Comparison of ENCODE assay signal across 17 cellular contexts in the genomic region with DNA sequence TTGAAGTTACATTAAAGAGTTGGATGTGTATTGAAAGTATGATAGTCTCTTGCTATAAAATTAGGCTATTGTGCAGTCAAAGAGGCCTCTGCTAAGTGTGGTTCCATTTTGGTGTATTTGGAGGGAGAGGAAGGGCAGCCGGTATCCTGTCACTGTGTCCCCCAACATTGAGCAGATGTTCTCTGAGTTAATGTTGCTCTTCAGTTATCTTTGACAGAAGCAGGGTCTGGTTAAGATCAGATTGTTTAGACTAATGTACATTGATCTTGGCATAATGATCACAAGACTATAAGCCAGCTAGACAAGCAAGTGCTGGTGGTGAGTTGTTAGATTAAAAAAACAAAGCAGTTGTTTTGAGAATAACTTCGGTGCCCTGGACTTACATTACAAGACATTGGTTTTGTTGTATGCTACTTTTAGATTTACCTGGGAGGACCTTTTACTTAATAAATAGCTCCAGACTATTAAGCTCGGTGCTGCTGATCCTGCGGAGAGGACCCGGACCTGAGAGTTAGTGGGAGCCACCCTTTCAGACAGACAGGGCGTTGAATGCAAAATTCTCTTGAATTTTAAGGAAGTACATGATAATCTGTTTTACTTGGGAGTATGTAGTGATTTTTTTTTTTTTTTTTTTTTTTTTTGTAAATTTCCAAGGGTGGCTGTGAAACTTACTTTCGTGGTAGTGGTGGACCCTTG.
DNase-seq lines count a peak whose midpoint lies in the region; ATAC-seq, FAIRE-seq and TF ChIP-seq lines count a peak whose summit lies in the region.
"Had no signal": no experiment of that assay in that cellular context is flagged by ENCODE, and none has a peak within 500 bp of the region (broad histone marks: within the 10 kb centered on the region; RNA-seq: fewer than 3 reads in every experiment).

No MANE protein-coding gene starts in this region.

- H3K4me1 ChIP-seq in HEK293 (ENCODE audit: control insufficient read depth, insufficient read depth, low read length): peaks cover 33% of the 10 kb centered on the region

- peaks cover 11% of the 10 kb centered on the region for H3K36me3 Mint-ChIP-seq in activated CD4-positive, alpha-beta T cell treated with anti-CD3 and anti-CD28 coated beads for 36 hours (ENCODE audit: low read depth)
- H3K36me3 Mint-ChIP-seq in activated B cell treated with CpG ODN at 0.5 μM for 24 hours (ENCODE audit: low read depth) (peaks cover 1% of the 10 kb centered on the region), naive B cell (no peaks in the 10 kb centered on the region)

- H3K4me1 Mint-ChIP-seq in activated CD4-positive, alpha-beta T cell treated with anti-CD3 and anti-CD28 coated beads for 36 hours: peaks cover 86% of the 10 kb centered on the region
- H3K4me1 Mint-ChIP-seq in activated B cell treated with CpG ODN at 0.5 μM for 24 hours: peaks cover 79% of the 10 kb centered on the region
- peaks cover 66 to 90% (median 82%) of the 10 kb centered on the region in 3 donors for H3K4me1 Mint-ChIP-seq in naive B cell

- intact Hi-C loops in activated CD4-positive, alpha-beta T cell treated with anti-CD3 and anti-CD28 coated beads for 36 hours (cut with DNase I, micrococcal nuclease): no loop called here
- intact Hi-C loops in activated B cell treated with CpG ODN at 0.5 μM for 24 hours (cut with micrococcal nuclease): loop anchor here (5.0 kb wide), 1 partner anchor 44 kb away; no protein-coding TSS in a partner anchor

- H3K9me3 Mint-ChIP-seq in activated CD4-positive, alpha-beta T cell treated with anti-CD3 and anti-CD28 coated beads for 36 hours (ENCODE audit: low read depth): no peaks in the 10 kb centered on the region
- no peaks in the 10 kb centered on the region for H3K9me3 Mint-ChIP-seq in activated B cell treated with CpG ODN at 0.5 μM for 24 hours
- H3K9me3 Mint-ChIP-seq in naive B cell: no peaks in the 10 kb centered on the region

- no peaks in the 10 kb centered on the region for H3K27me3 ChIP-seq in MG63

- peak overlapping the region; percentile 18 for H3K4me3 Mint-ChIP-seq in activated CD4-positive, alpha-beta T cell treated with anti-CD3 and anti-CD28 coated beads for 36 hours
- H3K4me3 Mint-ChIP-seq in activated B cell treated with CpG ODN at 0.5 μM for 24 hours (no peak overlapping the region), naive B cell (peak overlapping the region in 7 of 8 donors; percentile 4 to 71 (median 47))

- in situ Hi-C loops in G401 (cut with HindIII; ENCODE audit: low sequenced_read_pairs): no loop called here

- no peak overlapping the region for H3K27ac ChIP-seq in HEK293 (ENCODE audit: extremely low read depth, low read depth, low read length)
- H3K27ac ChIP-seq: A549 had no signal

- no peak for ATAC-seq in activated CD4-positive, alpha-beta T cell treated with anti-CD3 and anti-CD28 coated beads for 36 hours
- ATAC-seq in activated B cell treated with CpG ODN at 0.5 μM for 24 hours (ENCODE audit: low read depth) (no peak), naive B cell (ENCODE audit: low read depth in 2 of 2) (peak in 1 of 2 donors; percentile 22)
- ATAC-seq: A549, HCT116 had no signal

- CTCF ChIA-PET in activated CD4-positive, alpha-beta T cell treated with anti-CD3 and anti-CD28 coated beads for 36 hours (lab: Charles Lee): interaction anchor here (0.7 to 2.4 kb wide), 5 partner anchors 16 to 1424 kb away, joined by 3 to 8 read pairs (median 3); no protein-coding TSS in a partner anchor
- CTCF ChIA-PET in HEK293 (lab: Yijun Ruan, JAX) (interaction anchor here (2.0 kb wide), 1 partner anchor 17 kb away, joined by 5 read pairs; no protein-coding TSS in a partner anchor), activated B cell treated with CpG ODN at 0.5 μM for 24 hours (lab: Charles Lee) (interaction anchor here (0.9 kb wide), 1 partner anchor 1271 kb away, joined by 3 read pairs; no protein-coding TSS in a partner anchor)

- H3K9me3 ChIP-seq in HEK293 (ENCODE audit: control insufficient read depth, insufficient read depth, low read depth, low read length) (no peaks in the 10 kb centered on the region), MG63 (no peaks in the 10 kb centered on the region)
- H3K9me3 ChIP-seq: A549 had no signal

- TF ChIP-seq CTCF in HEK293 (tag by site-specific recombination; IDR thresholded peaks at IDR 0.05) (no peak), activated B cell treated with CpG ODN at 0.5 μM for 24 hours (IDR thresholded peaks at IDR 0.05) (no peak)

- POLR2A ChIA-PET in activated CD4-positive, alpha-beta T cell treated with anti-CD3 and anti-CD28 coated beads for 36 hours (lab: Charles Lee): no interaction called here
- POLR2A ChIA-PET in HEK293 (lab: Yijun Ruan, JAX): no interaction called here
- POLR2A ChIA-PET in activated B cell treated with CpG ODN at 0.5 μM for 24 hours (lab: Charles Lee): interaction anchor here (0.6 to 2.0 kb wide), 2 partner anchors 12 to 61 kb away, joined by 4 to 7 read pairs; no protein-coding TSS in a partner anchor

- H3K27me3 Mint-ChIP-seq in activated CD4-positive, alpha-beta T cell treated with anti-CD3 and anti-CD28 coated beads for 36 hours: no peaks in the 10 kb centered on the region
- H3K27me3 Mint-ChIP-seq in activated B cell treated with CpG ODN at 0.5 μM for 24 hours (no peaks in the 10 kb centered on the region), naive B cell (no peaks in the 10 kb centered on the region)

- no peaks in the 10 kb centered on the region for H3K36me3 ChIP-seq in HEK293 (ENCODE audit: control insufficient read depth in 2 of 2, insufficient read depth in 1 of 2, low read length in 2 of 2)
- H3K36me3 ChIP-seq in MG63: no peaks in the 10 kb centered on the region

- H3K27ac Mint-ChIP-seq in activated CD4-positive, alpha-beta T cell treated with anti-CD3 and anti-CD28 coated beads for 36 hours: peak overlapping the region; percentile 63
- H3K27ac Mint-ChIP-seq in activated B cell treated with CpG ODN at 0.5 μM for 24 hours: peak overlapping the region; percentile 11
- peak overlapping the region in 5 of 6 donors; percentile 16 to 78 (median 57) for H3K27ac Mint-ChIP-seq in naive B cell

- DNase-seq in activated CD4-positive, alpha-beta T cell treated with anti-CD3 and anti-CD28 coated beads for 36 hours: no peak
- DNase-seq in activated CD4-positive, alpha-beta T cell treated with anti-CD3 and anti-CD28 coated beads, Interleukin-2, amount 50 U/mL, for 1 hour: no peak
- DNase-seq in activated B cell treated with CpG ODN at 0.5 μM for 24 hours (no peak), naive B cell (no peak), MG63 (no peak), frontal cortex (ENCODE audit: low spot score in 2 of 2) (no peak), G401 (ENCODE audit: low spot score) (no peak)
- DNase-seq: activated CD8-positive, alpha-beta memory T cell treated with anti-CD3 and anti-CD28 coated beads, Interleukin-2, amount 50 U/mL, for 48 hours; anterior cingulate cortex; NCI-H187; NCI-H774; substantia nigra had no signal

- FAIRE-seq in frontal cortex (lab: Jason Lieb, UNC): no peak
- FAIRE-seq: A549, D721Med, TTC549 had no signal

- no peak overlapping the region for H3K4me3 ChIP-seq in HEK293 (ENCODE audit: low read depth, low read length)
- no peak overlapping the region for H3K4me3 ChIP-seq in MG63
- H3K4me3 ChIP-seq: A549 had no signal

TF ChIP-seq in HEK293, 187 proteins besides CTCF, POLR2A, EP300 and RAD21:
- TF ChIP-seq ZIC2 (tag by site-specific recombination; IDR thresholded peaks at IDR 0.05): no peak
- TF ChIP-seq, protein P1, sequence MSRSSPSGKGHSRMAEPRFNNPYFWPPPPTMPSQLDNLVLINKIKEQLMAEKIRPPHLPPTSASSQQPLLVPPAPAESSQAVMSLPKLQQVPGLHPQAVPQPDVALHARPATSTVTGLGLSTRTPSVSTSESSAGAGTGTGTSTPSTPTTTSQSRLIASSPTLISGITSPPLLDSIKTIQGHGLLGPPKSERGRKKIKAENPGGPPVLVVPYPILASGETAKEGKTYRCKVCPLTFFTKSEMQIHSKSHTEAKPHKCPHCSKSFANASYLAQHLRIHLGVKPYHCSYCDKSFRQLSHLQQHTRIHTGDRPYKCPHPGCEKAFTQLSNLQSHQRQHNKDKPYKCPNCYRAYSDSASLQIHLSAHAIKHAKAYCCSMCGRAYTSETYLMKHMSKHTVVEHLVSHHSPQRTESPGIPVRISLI (tag by site-specific recombination; IDR thresholded peaks at IDR 0.05): peak; percentile 80; the same call in 1 of the 2 replicates
TF ChIP-seq in HEK293: peak in this region for 1.

Comparison
In these comparisons a context has a peak if more than half of its experiments do, and no peak if none do; other contexts are left out.
1. H3K27ac Mint-ChIP-seq: peak in every context shown above with its lines; median percentile 63 in activated CD4-positive, alpha-beta T cell treated with anti-CD3 and anti-CD28 coated beads for 36 hours; 57 in naive B cell; 11 in activated B cell treated with CpG ODN at 0.5 μM for 24 hours.